In genomic region chr7:73703649-73703984, GRCh38 we compare ENCODE assay signal across 1 cellular context.
TF ChIP-seq lines count a peak whose summit lies in the region.

No MANE protein-coding gene starts in this region.

TF ChIP-seq in IMR-90, 13 proteins besides CTCF, POLR2A, EP300 and RAD21:
- TF ChIP-seq MAFK (IDR thresholded peaks at IDR 0.05; ENCODE audit: low read depth, low read length) (no peak), RCOR1 (IDR thresholded peaks at IDR 0.05; ENCODE audit: insufficient replicate concordance, low read length) (no peak), USF2 (IDR thresholded peaks at IDR 0.05; ENCODE audit: low read depth, low read length) (no peak), ELK1 (IDR thresholded peaks at IDR 0.05; ENCODE audit: borderline replicate concordance, low read depth, low read length) (no peak), RFX5 (IDR thresholded peaks at IDR 0.05; ENCODE audit: low read depth, low read length) (no peak), SMC3 (IDR thresholded peaks at IDR 0.05; ENCODE audit: low read depth, low read length) (no peak), CHD1 (IDR thresholded peaks at IDR 0.05; ENCODE audit: low read depth, low read length) (no peak), FOS (IDR thresholded peaks at IDR 0.05; ENCODE audit: low read depth, low read length) (no peak), BHLHE40 (IDR thresholded peaks at IDR 0.05; ENCODE audit: low read depth, low read length) (no peak), NFE2L2 (IDR thresholded peaks at IDR 0.05; ENCODE audit: low read depth, low read length) (no peak), MAZ (IDR thresholded peaks at IDR 0.05; ENCODE audit: borderline replicate concordance, low read depth, low read length) (no peak), MXI1 (IDR thresholded peaks at IDR 0.05; ENCODE audit: borderline replicate concordance, low read depth, low read length) (no peak), CEBPB (IDR thresholded peaks at IDR 0.05; ENCODE audit: low read depth, low read length) (no peak)
TF ChIP-seq in IMR-90: peak in this region for 0.
